In genomic region chr1:93150729-93151128, GRCh38 we compare ENCODE assay signal across 18 cellular contexts. TPM values are rescaled to one million over a fixed set of nuclear protein-coding genes. Genes with fewer than 3 reads are reported as not detected.
A peak's percentile ranks its signal among the peaks of the same experiment; 100 is the strongest.
DNase-seq lines count a peak whose midpoint lies in the region; ATAC-seq lines count a peak whose summit lies in the region.
"Had no signal": no experiment of that assay in that cellular context is flagged by ENCODE, and none has a peak within 500 bp of the region (broad histone marks: within the 10 kb centered on the region; RNA-seq: fewer than 3 reads in every experiment).

No MANE protein-coding gene starts in this region.

- H3K18ac ChIP-seq in mesendoderm (ENCODE audit: low read length), result no peak overlapping the region

- no peak overlapping the region for H3K23ac ChIP-seq in mesendoderm (ENCODE audit: low read length)

- H3K36me3 Mint-ChIP-seq in activated T-cell treated with anti-CD3 and anti-CD28 coated beads, Interleukin-2, amount 50 U/mL, for 72 hours (ENCODE audit: insufficient read depth in 2 of 2), result peaks cover 13 to 16% of the 10 kb centered on the region in 2 donors
- H3K36me3 Mint-ChIP-seq in T-cell, result peaks cover 46% of the 10 kb centered on the region
- peaks cover 17 to 46% of the 10 kb centered on the region in 2 donors for H3K36me3 Mint-ChIP-seq in stimulated activated naive B cell treated with anti-CD40 and anti-IgM and Interleukin-4, amounts not matched to agents 10 μg/mL and 1 μg/mL and 100 μg/mL, for 72 hours

- H4K8ac ChIP-seq in mesendoderm (ENCODE audit: low read depth, low read length), result no peak overlapping the region

- no peak overlapping the region for H3K4me3 ChIP-seq in mesendoderm (ENCODE audit: low read length)

- no peak overlapping the region for H3K27ac ChIP-seq in mesendoderm (ENCODE audit: low read depth, low read length)
- H3K27ac ChIP-seq: KMS-11 had no signal

- H3K4me3 Mint-ChIP-seq in activated T-cell treated with anti-CD3 and anti-CD28 coated beads, Interleukin-2, amount 50 U/mL, for 72 hours, result no peak overlapping the region
- no peak overlapping the region for H3K4me3 Mint-ChIP-seq in T-cell
- H3K4me3 Mint-ChIP-seq in stimulated activated naive B cell treated with anti-CD40 and anti-IgM and Interleukin-4, amounts not matched to agents 10 μg/mL and 1 μg/mL and 100 μg/mL, for 72 hours, result no peak overlapping the region

- no peak overlapping the region for H2AK5ac ChIP-seq in mesendoderm (ENCODE audit: low read length)

- H3K27me3 Mint-ChIP-seq in activated T-cell treated with anti-CD3 and anti-CD28 coated beads, Interleukin-2, amount 50 U/mL, for 72 hours (ENCODE audit: low read depth), result no peaks in the 10 kb centered on the region
- no peaks in the 10 kb centered on the region for H3K27me3 Mint-ChIP-seq in T-cell
- H3K27me3 Mint-ChIP-seq in stimulated activated naive B cell treated with anti-CD40 and anti-IgM and Interleukin-4, amounts not matched to agents 10 μg/mL and 1 μg/mL and 100 μg/mL, for 72 hours, result no peaks in the 10 kb centered on the region

- POLR2A ChIA-PET in T-cell (lab: Charles Lee), result no interaction called here

- no peak overlapping the region for H2BK15ac ChIP-seq in mesendoderm (replicated peaks; ENCODE audit: low read depth)

- no peak overlapping the region for H3K9ac ChIP-seq in mesendoderm (ENCODE audit: low read length)
- H3K9ac ChIP-seq: KMS-11 had no signal

- H3K36me3 ChIP-seq in mesendoderm (ENCODE audit: control insufficient read depth, insufficient read depth, low read length), result peaks cover 1% of the 10 kb centered on the region
- H3K36me3 ChIP-seq: BE2C had no signal

- H3K4ac ChIP-seq in mesendoderm (ENCODE audit: low read depth, low read length), result no peak overlapping the region

- no CpG with 5 or more reads among the region's 1 CpG for WGBS in mesendoderm (ENCODE audit: extremely low coverage, insufficient coverage, low lambda C conversion rate)

- H3K27me3 ChIP-seq in mesendoderm (ENCODE audit: insufficient read depth, low read length, poor library complexity), result no peaks in the 10 kb centered on the region
- H3K27me3 ChIP-seq: BE2C had no signal

- H3K4me2 ChIP-seq in mesendoderm (ENCODE audit: low read length), result no peak overlapping the region
- H3K4me2 ChIP-seq: KMS-11 had no signal

- no peak for ATAC-seq in activated T-cell treated with anti-CD3 and anti-CD28 coated beads, Interleukin-2, amount 50 U/mL, for 72 hours (replicated peaks in 1 of 2)
- no peak for ATAC-seq in T-cell (replicated peaks in 1 of 4)
- no peak for ATAC-seq in stimulated activated naive B cell treated with anti-CD40 and anti-IgM and Interleukin-4, amounts not matched to agents 10 μg/mL and 1 μg/mL and 100 μg/mL, for 72 hours (replicated peaks)
- ATAC-seq in HG03521 (IDR thresholded peaks at IDR 0.05; ENCODE audit: unreplicated experiment), result no peak
- ATAC-seq: HepG2 had no signal

- H3K79me2 ChIP-seq in mesendoderm (ENCODE audit: control insufficient read depth, insufficient read depth, low read length), result no peaks in the 10 kb centered on the region

- H3K79me1 ChIP-seq in mesendoderm (ENCODE audit: low read length), result no peaks in the 10 kb centered on the region

- H3K4me1 Mint-ChIP-seq in activated T-cell treated with anti-CD3 and anti-CD28 coated beads, Interleukin-2, amount 50 U/mL, for 72 hours (ENCODE audit: low read depth), result peaks cover 19% of the 10 kb centered on the region
- peaks cover 4 to 7% (median 5%) of the 10 kb centered on the region in 3 donors for H3K4me1 Mint-ChIP-seq in T-cell
- peaks cover 0 to 9% of the 10 kb centered on the region in 2 donors for H3K4me1 Mint-ChIP-seq in stimulated activated naive B cell treated with anti-CD40 and anti-IgM and Interleukin-4, amounts not matched to agents 10 μg/mL and 1 μg/mL and 100 μg/mL, for 72 hours

- H4K5ac ChIP-seq in mesendoderm (ENCODE audit: low read length), result no peak overlapping the region

- peak overlapping the region; percentile 47 for H3K27ac Mint-ChIP-seq in activated T-cell treated with anti-CD3 and anti-CD28 coated beads, Interleukin-2, amount 50 U/mL, for 72 hours
- peak overlapping the region; percentile 2 to 17 for H3K27ac Mint-ChIP-seq in T-cell
- peak overlapping the region; percentile 44 for H3K27ac Mint-ChIP-seq in stimulated activated naive B cell treated with anti-CD40 and anti-IgM and Interleukin-4, amounts not matched to agents 10 μg/mL and 1 μg/mL and 100 μg/mL, for 72 hours

- H2BK5ac ChIP-seq in mesendoderm (ENCODE audit: low read length), result no peak overlapping the region

- no peak for DNase-seq in activated T-cell treated with anti-CD3 and anti-CD28 coated beads, Interleukin-2, amount 50 U/mL, for 72 hours
- DNase-seq in activated T-cell treated with anti-CD3 and anti-CD28 coated beads, Interleukin-2, amount 50 U/mL, for 1 hour, result no peak
- DNase-seq in T-cell (no peak), left kidney (ENCODE audit: low read depth, low spot score) (peak; percentile 3), retina (no peak), mesendoderm (no peak)
- DNase-seq in stimulated activated naive B cell treated with anti-CD40 and anti-IgM and Interleukin-4, amounts not matched to agents 10 μg/mL and 1 μg/mL and 100 μg/mL, for 72 hours, result no peak
- DNase-seq: BE2C, NCI-H1417, NCI-H187, NCI-H2107, NCI-H2227 treated with DMSO at 0.1 percent for 48 hours, NCI-H510A treated with DMSO at 0.1 percent for 48 hours, NCI-H774, Right ventricle myocardium superior had no signal

- no peak overlapping the region for H3K56ac ChIP-seq in mesendoderm (ENCODE audit: low read length)

- CTCF ChIA-PET in T-cell (lab: Charles Lee), result no interaction called here

- no peaks in the 10 kb centered on the region for H3K9me3 Mint-ChIP-seq in activated T-cell treated with anti-CD3 and anti-CD28 coated beads, Interleukin-2, amount 50 U/mL, for 72 hours
- no peaks in the 10 kb centered on the region for H3K9me3 Mint-ChIP-seq in T-cell
- H3K9me3 Mint-ChIP-seq in stimulated activated naive B cell treated with anti-CD40 and anti-IgM and Interleukin-4, amounts not matched to agents 10 μg/mL and 1 μg/mL and 100 μg/mL, for 72 hours, result no peaks in the 10 kb centered on the region

- H3K4me1 ChIP-seq in mesendoderm (ENCODE audit: control insufficient read depth, low read depth, low read length), result no peaks in the 10 kb centered on the region
- H3K4me1 ChIP-seq: BE2C had no signal

- no peak overlapping the region for H2BK120ac ChIP-seq in mesendoderm (ENCODE audit: low read depth, low read length)

RNA-seq across cellular contexts. Expression of gene TMED5, which starts 29.5 kb away (rescaled TPM):
- total RNA-seq in activated T-cell treated with anti-CD3 and anti-CD28 coated beads, Interleukin-2, amount 50 U/mL, for 72 hours, result 10 to 100 TPM; 50.2 to 65.3 TPM
- 10 to 100 TPM; 40.9 to 47.6 (median 44.8) TPM for total RNA-seq in T-cell
- polyA plus RNA-seq in mesendoderm (2013, experiment 1 of 2), result 35.7 TPM
- 34.8 TPM for polyA plus RNA-seq in mesendoderm (2013, experiment 2 of 2)

RNA-seq across cellular contexts. Expression of gene CCDC18, which starts 29.8 kb away (rescaled TPM):
- total RNA-seq in activated T-cell treated with anti-CD3 and anti-CD28 coated beads, Interleukin-2, amount 50 U/mL, for 72 hours, result 10 to 100 TPM; 27.0 to 30.1 TPM
- 10 to 100 TPM in 1 of 5 donors, 1 to 10 TPM in 4; 7.4 to 10.1 (median 8.8) TPM for total RNA-seq in T-cell
- polyA plus RNA-seq in mesendoderm (2013, experiment 1 of 2), result 11.2 TPM
- polyA plus RNA-seq in mesendoderm (2013, experiment 2 of 2), result 11.3 TPM
